In the genomic region with DNA sequence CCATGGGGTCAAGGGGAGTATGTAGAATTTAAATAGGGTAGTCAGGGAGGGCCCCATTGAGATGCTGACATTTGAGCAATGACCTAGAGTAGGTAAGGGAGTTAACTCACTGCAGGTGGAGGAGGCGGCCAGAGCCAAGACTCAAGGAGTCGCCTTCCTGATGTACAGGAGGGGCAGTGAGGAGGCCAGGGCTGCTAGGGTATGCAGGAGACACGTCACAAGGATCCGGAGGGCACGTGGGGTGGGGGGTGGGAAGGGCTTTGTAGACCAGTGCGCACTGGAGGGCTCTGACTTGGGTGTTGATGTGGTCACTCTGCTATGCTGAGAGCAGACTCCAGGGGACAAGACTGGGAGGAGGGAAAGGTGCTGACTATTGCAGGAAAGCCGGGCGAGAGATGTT, we compare ENCODE assay signal across 24 cellular contexts.
"Had no signal": no experiment of that assay in that cellular context is flagged by ENCODE, and none has a peak within 500 bp of the region (broad histone marks: within the 10 kb centered on the region; RNA-seq: fewer than 3 reads in every experiment).

No MANE protein-coding gene starts in this region.

- H3K36me3 Mint-ChIP-seq: naive thymus-derived CD4-positive, alpha-beta T cell; neural progenitor cell; type B pancreatic cell had no signal

- H3K9me3 Mint-ChIP-seq: nephron, neural progenitor cell, type B pancreatic cell had no signal

- H3K4me3 Mint-ChIP-seq: naive thymus-derived CD4-positive, alpha-beta T cell; nephron; neural progenitor cell; type B pancreatic cell had no signal

- DNase-seq: cerebellar nuclear complex; cortex of kidney; dorsolateral prefrontal cortex; effector CD4-positive, alpha-beta T cell; esophagus squamous epithelium; hypothalamus; left cardiac atrium; mesenchymal stem cell; midbrain; naive thymus-derived CD4-positive, alpha-beta T cell; right lobe of liver; small intestine; stimulated activated CD4-positive, alpha-beta T cell treated with anti-CD3 and anti-CD28 coated beads, Interleukin-15, amount 100 ng/mL, for 24 hours; stimulated activated CD4-positive, alpha-beta T cell treated with anti-CD3 and anti-CD28 coated beads, Interleukin-4, amount 100 ng/mL, for 1 hour; stimulated activated CD8-positive, alpha-beta memory T cell treated with anti-CD3 and anti-CD28 coated beads, Interleukin-4, amount 100 ng/mL, for 48 hours; stimulated activated naive CD4-positive, alpha-beta T cell treated with Interleukin-2 at 50 U/mL for 16 hours; stomach; tibial artery had no signal

- H3K27ac ChIP-seq: dorsolateral prefrontal cortex, esophagus squamous epithelium, left lung, neural progenitor cell, parathyroid adenoma, right lobe of liver, stomach, tibial artery had no signal

- H3K27ac Mint-ChIP-seq: naive thymus-derived CD4-positive, alpha-beta T cell; neural progenitor cell; progenitor cell of endocrine pancreas; type B pancreatic cell had no signal

- H3K4me3 ChIP-seq: dorsolateral prefrontal cortex, esophagus squamous epithelium, left lung, neural progenitor cell, right lobe of liver, stomach, tibial artery had no signal

- H3K9me3 ChIP-seq: esophagus squamous epithelium, left lung, right lobe of liver, stomach, tibial artery had no signal

- H3K27me3 ChIP-seq: dorsolateral prefrontal cortex, esophagus squamous epithelium, left lung, neural progenitor cell, right lobe of liver, stomach, tibial artery had no signal

- H3K4me1 Mint-ChIP-seq: nephron, neural progenitor cell had no signal

- ATAC-seq: left cardiac atrium; left lung; naive thymus-derived CD4-positive, alpha-beta T cell; right lobe of liver had no signal

- H3K36me3 ChIP-seq: esophagus squamous epithelium, left lung, neural progenitor cell, right lobe of liver, stomach, tibial artery had no signal

- H3K4me1 ChIP-seq: esophagus squamous epithelium, left lung, neural progenitor cell, parathyroid adenoma, right lobe of liver, stomach, tibial artery had no signal
